ENCODE assay signal across 14 cellular contexts in genomic region chr19:49125025-49125731, GRCh38. TPM values are rescaled to one million over a fixed set of nuclear protein-coding genes. Genes with fewer than 3 reads are reported as not detected.
DNase-seq lines count a peak whose midpoint lies in the region; ATAC-seq and TF ChIP-seq lines count a peak whose summit lies in the region.
"Had no signal": no experiment of that assay in that cellular context is flagged by ENCODE, and none has a peak within 500 bp of the region (broad histone marks: within the 10 kb centered on the region; RNA-seq: fewer than 3 reads in every experiment).

No MANE protein-coding gene starts in this region.

- intact Hi-C loops in IMR-90 (cut with micrococcal nuclease): no loop called here

- H2BK20ac ChIP-seq in IMR-90 (ENCODE audit: low read depth, low read length): no peak overlapping the region

- H3K9me3 Mint-ChIP-seq in neural progenitor cell: peaks cover 2% of the 10 kb centered on the region
- H3K9me3 Mint-ChIP-seq: activated B cell treated with CpG ODN at 0.5 μM for 24 hours, memory B cell had no signal

- H3K27ac ChIP-seq in IMR-90 (ENCODE audit: insufficient read depth, low read length): no peak overlapping the region
- H3K27ac ChIP-seq in neural progenitor cell: no peak overlapping the region
- H3K27ac ChIP-seq: SJSA1 had no signal

- H3K18ac ChIP-seq in IMR-90 (ENCODE audit: low read depth, low read length): no peak overlapping the region

- WGBS in IMR-90 (ENCODE audit: extremely low coverage in 2 of 2, insufficient read length in 1 of 2), 2 experiments: 17% methylated on average over 6 of the region's 23 CpGs; no CpG with 5 or more reads in 1 of the 2 experiments

- no TSS peak for BruUV-seq in IMR-90 (replicated peaks; lab: Mats Ljungman, UMichigan)

- no peak overlapping the region for H2AK5ac ChIP-seq in IMR-90 (ENCODE audit: low read depth, low read length)

- H3K14ac ChIP-seq in IMR-90 (replicated peaks; ENCODE audit: low read depth, low read length): no peak overlapping the region

- peaks cover 1% of the 10 kb centered on the region for H3K36me3 Mint-ChIP-seq in neural progenitor cell
- H3K36me3 Mint-ChIP-seq: CD4-positive, alpha-beta memory T cell; memory B cell had no signal

- no peak overlapping the region for H2BK5ac ChIP-seq in IMR-90 (ENCODE audit: low read depth, low read length, poor library complexity, severe bottlenecking)

- no peak overlapping the region for H2AK9ac ChIP-seq in IMR-90 (replicated peaks; ENCODE audit: low read depth, low read length, poor library complexity)

- CTCF ChIA-PET in IMR-90 (lab: Yijun Ruan, JAX): no interaction called here

- H3K9me3 ChIP-seq in IMR-90 (ENCODE audit: control insufficient read depth, insufficient read depth, low read length) (no peaks in the 10 kb centered on the region), neural progenitor cell (ENCODE audit: low read depth) (no peaks in the 10 kb centered on the region)
- H3K9me3 ChIP-seq: SJSA1 had no signal

- peak overlapping the region; percentile 43 for H2AFZ ChIP-seq in IMR-90 (replicated peaks; ENCODE audit: low read length, poor library complexity)
- peak overlapping the region; percentile 89 for H2AFZ ChIP-seq in neural progenitor cell (replicated peaks)

- no peak overlapping the region for H3K4me3 ChIP-seq in IMR-90 (ENCODE audit: insufficient read depth, low read depth, low read length)
- no peak overlapping the region for H3K4me3 ChIP-seq in neural progenitor cell
- H3K4me3 ChIP-seq: SJSA1 had no signal

- H4K8ac ChIP-seq in IMR-90 (ENCODE audit: low read depth in 2 of 2, low read length in 2 of 2): no peak overlapping the region

- H3K27ac Mint-ChIP-seq in neural progenitor cell: peak overlapping the region; percentile 37
- H3K27ac Mint-ChIP-seq: activated B cell treated with CpG ODN at 0.5 μM for 24 hours, memory B cell had no signal

- no peak overlapping the region for H2BK120ac ChIP-seq in IMR-90 (ENCODE audit: low read depth, low read length)

- no peak overlapping the region for H4K5ac ChIP-seq in IMR-90 (ENCODE audit: low read depth, low read length)

- in situ Hi-C loops in IMR-90 (cut with MboI; ENCODE audit: low sequenced_read_pairs): no loop called here

- H3K4me2 ChIP-seq in IMR-90 (ENCODE audit: low read depth, low read length): no peak overlapping the region
- peak overlapping the region; percentile 49 for H3K4me2 ChIP-seq in neural progenitor cell

- H4K20me1 ChIP-seq in IMR-90 (ENCODE audit: insufficient read depth, low read length) (peaks cover 3% of the 10 kb centered on the region), neural progenitor cell (ENCODE audit: low read depth) (peaks cover 7% of the 10 kb centered on the region)

- no peaks in the 10 kb centered on the region for H3K79me2 ChIP-seq in neural progenitor cell (ENCODE audit: low read depth)

- no peak for TF ChIP-seq POLR2A in IMR-90 (IDR thresholded peaks at IDR 0.05; ENCODE audit: low read depth, low read length)

- H3K27me3 ChIP-seq in IMR-90 (ENCODE audit: control insufficient read depth, insufficient read depth, low read length) (peaks cover 12% of the 10 kb centered on the region), neural progenitor cell (peaks cover 38% of the 10 kb centered on the region)

- peaks cover 10% of the 10 kb centered on the region; the same call in 1 of the 2 replicates for H3K9me1 ChIP-seq in IMR-90 (ENCODE audit: insufficient read depth, low read length)

- H3F3A ChIP-seq in neural progenitor cell (ENCODE audit: low read depth): peaks cover 12% of the 10 kb centered on the region

- no peak overlapping the region for H3K23ac ChIP-seq in IMR-90 (ENCODE audit: low read depth, low read length)

- peaks cover 21% of the 10 kb centered on the region for H3K27me3 Mint-ChIP-seq in neural progenitor cell (ENCODE audit: insufficient read depth, low read depth)
- H3K27me3 Mint-ChIP-seq: CD4-positive, alpha-beta memory T cell had no signal

- no peak overlapping the region for H2BK15ac ChIP-seq in IMR-90 (ENCODE audit: low read depth, low read length)

- no peak overlapping the region for H4K91ac ChIP-seq in IMR-90 (ENCODE audit: insufficient read depth, low read depth, low read length)

- H3K4me1 ChIP-seq in IMR-90 (ENCODE audit: control insufficient read depth, insufficient read depth, low read length): peaks cover 5% of the 10 kb centered on the region; the same call in 1 of the 2 replicates
- H3K4me1 ChIP-seq in neural progenitor cell: no peaks in the 10 kb centered on the region

- TF ChIP-seq CTCF in IMR-90 (conservative IDR thresholded peaks at IDR 0.05; ENCODE audit: low read depth, low read length) (no peak), neural progenitor cell (IDR thresholded peaks at IDR 0.05) (no peak)

- DNase-seq in IMR-90 (no peak), ecto neural progenitor cell (ENCODE audit: low spot score) (peak; percentile 68), neural progenitor cell (ENCODE audit: low spot score) (peak; percentile 45), hepatic stellate cell (ENCODE audit: low spot score) (no peak), amniotic stem cell (lab: John Stamatoyannopoulos, UW) (no peak)
- DNase-seq: activated B cell treated with CpG ODN at 0.5 μM for 24 hours; effector CD4-positive, alpha-beta T cell; MV-4-11 had no signal

- TF ChIP-seq RAD21 in IMR-90 (IDR thresholded peaks at IDR 0.05; ENCODE audit: low read length): no peak

- dilution Hi-C loops in IMR-90 (cut with HindIII; ENCODE audit: low sequenced_read_pairs, unreplicated experiment): no loop called here

- no peak overlapping the region for H3K56ac ChIP-seq in IMR-90 (ENCODE audit: extremely low read depth, insufficient read depth, low read length)

- H3K36me3 ChIP-seq in IMR-90 (ENCODE audit: control insufficient read depth, insufficient read depth, low read length) (no peaks in the 10 kb centered on the region), neural progenitor cell (no peaks in the 10 kb centered on the region)
- H3K36me3 ChIP-seq: SJSA1 had no signal

- H3K9ac ChIP-seq in IMR-90 (ENCODE audit: low read depth, low read length) (no peak overlapping the region), neural progenitor cell (no peak overlapping the region)

- H3K4me3 Mint-ChIP-seq in neural progenitor cell: no peak overlapping the region
- H3K4me3 Mint-ChIP-seq: activated B cell treated with CpG ODN at 0.5 μM for 24 hours, memory B cell had no signal

- POLR2A ChIA-PET in IMR-90 (lab: Charles Lee; ENCODE audit: unreplicated experiment): no interaction called here

- no peaks in the 10 kb centered on the region for H3K79me1 ChIP-seq in IMR-90 (ENCODE audit: low read depth in 1 of 2, low read length in 2 of 2)

- H3K4me1 Mint-ChIP-seq in neural progenitor cell: peaks cover 24% of the 10 kb centered on the region

- H3K4ac ChIP-seq in IMR-90 (ENCODE audit: low read depth, low read length): no peak overlapping the region

- no peak for ATAC-seq in IMR-90 (ENCODE audit: low read depth)
- no peak for ATAC-seq in GM18520 (IDR thresholded peaks at IDR 0.05; ENCODE audit: unreplicated experiment)

TF ChIP-seq in IMR-90, 13 proteins besides CTCF, POLR2A, EP300 and RAD21 (continues in another document):
- no peak for TF ChIP-seq CHD1 (IDR thresholded peaks at IDR 0.05; ENCODE audit: low read depth, low read length)
- TF ChIP-seq RFX5 (IDR thresholded peaks at IDR 0.05; ENCODE audit: low read depth, low read length): no peak
- no peak for TF ChIP-seq CEBPB (IDR thresholded peaks at IDR 0.05; ENCODE audit: low read depth, low read length)
- no peak for TF ChIP-seq MAZ (IDR thresholded peaks at IDR 0.05; ENCODE audit: borderline replicate concordance, low read depth, low read length)
- TF ChIP-seq USF2 (IDR thresholded peaks at IDR 0.05; ENCODE audit: low read depth, low read length): no peak
- TF ChIP-seq MXI1 (IDR thresholded peaks at IDR 0.05; ENCODE audit: borderline replicate concordance, low read depth, low read length): no peak
- no peak for TF ChIP-seq SMC3 (IDR thresholded peaks at IDR 0.05; ENCODE audit: low read depth, low read length)
- TF ChIP-seq RCOR1 (IDR thresholded peaks at IDR 0.05; ENCODE audit: insufficient replicate concordance, low read length): no peak
- no peak for TF ChIP-seq MAFK (IDR thresholded peaks at IDR 0.05; ENCODE audit: low read depth, low read length)

RNA-seq across cellular contexts. Expression of gene PPFIA3, which starts 5.8 kb away (rescaled TPM):
- total RNA-seq in IMR-90 (2012; rRNA removed): 0.83 and 0.90 TPM in 2 replicates
- 1.9 and 2.4 TPM in 2 replicates for polyA plus RNA-seq in IMR-90 (2012; rRNA removed)
- polyA plus RNA-seq in IMR-90 (2012; cell fraction: cytosol; rRNA removed): 1.5 and 2.9 TPM in 2 replicates
- polyA plus RNA-seq in IMR-90 (2012; cell fraction: nucleus; rRNA removed; ENCODE audit: low replicate concordance): 5.7 and 7.5 TPM in 2 replicates
- total RNA-seq in neural progenitor cell (ENCODE audit: low replicate concordance): 1.8 and 12.0 TPM in 2 replicates

RNA-seq across cellular contexts. Expression of gene C19orf73, which starts 6.2 kb away (rescaled TPM):
- total RNA-seq in IMR-90 (2012; rRNA removed): 0.28 TPM in 1 of 2 replicates, not detected in the other
- 1.2 and 2.0 TPM in 2 replicates for polyA plus RNA-seq in IMR-90 (2012; rRNA removed)
- polyA plus RNA-seq in IMR-90 (2012; cell fraction: cytosol; rRNA removed): 2.3 TPM in 2 replicates
- 0.85 and 0.98 TPM in 2 replicates for polyA plus RNA-seq in IMR-90 (2012; cell fraction: nucleus; rRNA removed; ENCODE audit: low replicate concordance)
- total RNA-seq in neural progenitor cell (ENCODE audit: low replicate concordance): 1.7 TPM in 1 of 2 replicates, not detected in the other

RNA-seq across cellular contexts. Expression of gene LIN7B, which starts 11.0 kb away (rescaled TPM):
- total RNA-seq in IMR-90 (2012; rRNA removed): 2.8 and 3.8 TPM in 2 replicates
- 8.0 and 9.9 TPM in 2 replicates for polyA plus RNA-seq in IMR-90 (2012; rRNA removed)
- polyA plus RNA-seq in IMR-90 (2012; cell fraction: cytosol; rRNA removed): 13.4 and 19.1 TPM in 2 replicates
- polyA plus RNA-seq in IMR-90 (2012; cell fraction: nucleus; rRNA removed; ENCODE audit: low replicate concordance): 14.2 and 30.4 TPM in 2 replicates
- total RNA-seq in neural progenitor cell (ENCODE audit: low replicate concordance): 9.2 and 9.7 TPM in 2 replicates

RNA-seq across cellular contexts. Expression of gene HRC, which starts 30.0 kb away (rescaled TPM):
- total RNA-seq in IMR-90 (2012; rRNA removed) (not detected in 2 replicates), neural progenitor cell (ENCODE audit: low replicate concordance) (0.31 TPM in 1 of 2 replicates, not detected in the other)
- polyA plus RNA-seq in IMR-90 (2012; rRNA removed): 0.03 TPM in 1 of 2 replicates, not detected in the other
- 0.02 TPM in 1 of 2 replicates, not detected in the other for polyA plus RNA-seq in IMR-90 (2012; cell fraction: cytosol; rRNA removed)
- polyA plus RNA-seq in IMR-90 (2012; cell fraction: nucleus; rRNA removed; ENCODE audit: low replicate concordance): 0.08 and 0.13 TPM in 2 replicates
- total RNA-seq: activated B cell treated with CpG ODN at 0.5 μM for 24 hours; CD4-positive, alpha-beta memory T cell; glomerular endothelial cell; pulmonary artery endothelial cell; SJSA1 had no signal
- polyA plus RNA-seq: CD4-positive, alpha-beta memory T cell had no signal

RNA-seq across cellular contexts. Expression of gene TRPM4, which starts 32.4 kb away (rescaled TPM):
- total RNA-seq in IMR-90 (2012; rRNA removed) (1.9 and 2.2 TPM in 2 replicates), neural progenitor cell (ENCODE audit: low replicate concordance) (3.1 and 11.2 TPM in 2 replicates)
- polyA plus RNA-seq in IMR-90 (2012; rRNA removed): 17.4 and 19.7 TPM in 2 replicates
- polyA plus RNA-seq in IMR-90 (2012; cell fraction: cytosol; rRNA removed): 10.1 and 12.8 TPM in 2 replicates
- 115 and 216 TPM in 2 replicates for polyA plus RNA-seq in IMR-90 (2012; cell fraction: nucleus; rRNA removed; ENCODE audit: low replicate concordance)
- total RNA-seq: activated B cell treated with CpG ODN at 0.5 μM for 24 hours had no signal
- polyA plus RNA-seq: CD4-positive, alpha-beta memory T cell had no signal

Comparison
In these comparisons a context has a peak if more than half of its experiments do, and no peak if none do; other contexts are left out.
1. DNase-seq: peak in ecto neural progenitor cell (single experiment) and neural progenitor cell (single experiment); none in IMR-90 (single experiment), hepatic stellate cell (single experiment) and amniotic stem cell (single experiment).